Comparison of ENCODE assay signal across 8 cellular contexts in the genomic region with DNA sequence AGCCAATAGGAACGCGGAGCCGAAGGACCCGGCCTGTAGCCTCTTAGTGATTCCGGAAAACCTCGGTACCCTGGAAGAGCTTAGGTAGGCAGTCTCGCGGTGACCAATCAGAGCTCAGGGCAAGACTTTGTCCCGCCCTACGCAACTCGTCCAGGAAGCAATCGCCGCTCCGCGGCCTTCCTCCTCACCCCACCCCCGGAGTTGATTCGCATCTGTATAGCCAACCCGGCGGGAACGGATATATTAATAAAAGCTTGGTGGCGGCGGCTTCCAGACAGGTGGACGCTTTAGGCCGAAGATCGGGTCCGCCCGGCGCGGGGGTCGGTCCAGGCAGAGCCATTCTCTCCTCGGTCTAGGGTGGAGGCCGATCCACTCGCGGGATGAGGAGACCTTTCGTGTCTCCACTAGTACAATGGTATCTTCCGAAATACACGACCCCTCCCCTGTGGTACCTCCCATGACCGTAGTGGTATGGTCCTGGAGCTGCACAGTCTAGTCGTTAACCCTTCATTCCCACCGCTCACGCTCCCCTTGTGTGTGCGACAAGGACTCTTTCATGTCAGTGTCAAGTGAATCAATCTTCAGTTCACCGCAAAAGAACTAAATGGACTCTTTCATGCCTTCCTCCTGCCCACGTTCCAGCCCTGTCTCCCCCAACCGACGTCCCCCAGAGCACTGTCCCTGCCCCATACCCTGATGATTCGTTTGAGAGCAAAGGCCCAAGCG. TPM values are rescaled to one million over a fixed set of nuclear protein-coding genes. Genes with fewer than 3 reads are reported as not detected.
DNase-seq lines count a peak whose midpoint lies in the region; ATAC-seq and TF ChIP-seq lines count a peak whose summit lies in the region.

No MANE protein-coding gene starts in this region.

- H3K27me3 Mint-ChIP-seq in activated naive CD8-positive, alpha-beta T cell treated with anti-CD3 and anti-CD28 coated beads for 36 hours = no peaks in the 10 kb centered on the region
- H3K27me3 Mint-ChIP-seq in glutamatergic neuron (ENCODE audit: unreplicated experiment) = peaks cover 5% of the 10 kb centered on the region

- H3K4me3 Mint-ChIP-seq in activated naive CD8-positive, alpha-beta T cell treated with anti-CD3 and anti-CD28 coated beads for 36 hours = peak overlapping the region; percentile 88
- peak overlapping the region; percentile 97 for H3K4me3 Mint-ChIP-seq in glutamatergic neuron (ENCODE audit: unreplicated experiment)

- H3K4me3 ChIP-seq in GM08714 (ENCODE audit: low read length) = peak overlapping the region; percentile 78
- peak overlapping the region; percentile 57 to 73 for H3K4me3 ChIP-seq in testis

- H3K27me3 ChIP-seq in testis = no peaks in the 10 kb centered on the region

- H3K36me3 Mint-ChIP-seq in activated naive CD8-positive, alpha-beta T cell treated with anti-CD3 and anti-CD28 coated beads for 36 hours = no peaks in the 10 kb centered on the region
- H3K36me3 Mint-ChIP-seq in glutamatergic neuron (ENCODE audit: unreplicated experiment) = no peaks in the 10 kb centered on the region

- TF ChIP-seq CTCF in glutamatergic neuron (IDR thresholded peaks at IDR 0.05; ENCODE audit: partially characterized antibody, unreplicated experiment) = no peak
- TF ChIP-seq CTCF in omental fat pad (IDR thresholded peaks at IDR 0.05) = no peak
- TF ChIP-seq CTCF in testis (IDR thresholded peaks at IDR 0.05) = no peak

- peaks cover 15% of the 10 kb centered on the region for H3K4me1 Mint-ChIP-seq in activated naive CD8-positive, alpha-beta T cell treated with anti-CD3 and anti-CD28 coated beads for 36 hours
- H3K4me1 Mint-ChIP-seq in glutamatergic neuron (ENCODE audit: low read depth, unreplicated experiment) = peaks cover 12% of the 10 kb centered on the region

- DNase-seq in NCI-H1092 treated with DMSO at 0.1 percent for 48 hours (lab: John Stamatoyannopoulos, UW) (peak; percentile 98), SKM-1 (lab: John Stamatoyannopoulos, UW; ENCODE audit: unreplicated experiment) (peak; percentile 83), glutamatergic neuron (peak; percentile 84), omental fat pad (ENCODE audit: low spot score) (peak; percentile 51), testis (peak; percentile 94)
- DNase-seq in activated naive CD8-positive, alpha-beta T cell treated with anti-CD3 and anti-CD28 coated beads for 36 hours = peak; percentile 88

- H3K9me3 Mint-ChIP-seq in activated naive CD8-positive, alpha-beta T cell treated with anti-CD3 and anti-CD28 coated beads for 36 hours = no peaks in the 10 kb centered on the region
- peaks cover 4% of the 10 kb centered on the region for H3K9me3 Mint-ChIP-seq in glutamatergic neuron (ENCODE audit: unreplicated experiment)

- no peak for TF ChIP-seq POLR2A in testis (IDR thresholded peaks at IDR 0.05)

- 0% methylated on average over 9 to 41 of the region's 48 CpGs for WGBS in testis, 2 donors

- no peaks in the 10 kb centered on the region for H3K9me3 ChIP-seq in testis

- H3K4me1 ChIP-seq in testis = no peaks in the 10 kb centered on the region

- H3K27ac ChIP-seq in testis = peak overlapping the region; percentile 83 to 86

- no peaks in the 10 kb centered on the region for H3K36me3 ChIP-seq in testis (ENCODE audit: low read depth, missing control alignments)

- intact Hi-C loops in testis (cut with DNase I; ENCODE audit: low total_unique reads) = no loop called here

- ATAC-seq in HG02588 (IDR thresholded peaks at IDR 0.05; ENCODE audit: unreplicated experiment) (peak; percentile 97), omental fat pad (ENCODE audit: low FRiP score) (peak; percentile 98)

- H3K27ac Mint-ChIP-seq in activated naive CD8-positive, alpha-beta T cell treated with anti-CD3 and anti-CD28 coated beads for 36 hours = peak overlapping the region; percentile 93
- H3K27ac Mint-ChIP-seq in glutamatergic neuron (ENCODE audit: unreplicated experiment) = peak overlapping the region; percentile 100

RNA-seq across cellular contexts. Expression of a gene that starts 24.2 kb away (rescaled TPM):
- total RNA-seq in activated naive CD8-positive, alpha-beta T cell treated with anti-CD3 and anti-CD28 coated beads for 36 hours = not detected
- total RNA-seq in glutamatergic neuron (ENCODE audit: unreplicated experiment) (not detected), omental fat pad (not detected), testis (not detected)
- polyA plus RNA-seq in testis (ENCODE audit: insufficient read depth, low read depth, low replicate concordance) = 0.83 TPM

RNA-seq across cellular contexts. Expression of a gene that starts 40.8 kb away (rescaled TPM):
- total RNA-seq in activated naive CD8-positive, alpha-beta T cell treated with anti-CD3 and anti-CD28 coated beads for 36 hours = 10 to 100 TPM; 31.9 to 32.8 TPM
- total RNA-seq in glutamatergic neuron (ENCODE audit: unreplicated experiment) (4.7 TPM), omental fat pad (1 to 10 TPM; 4.2 to 8.1 (median 5.5) TPM), testis (10 to 100 TPM; 16.5 to 16.7 TPM)
- polyA plus RNA-seq in testis (ENCODE audit: insufficient read depth, low read depth, low replicate concordance) = 10.3 TPM

RNA-seq across cellular contexts. Expression of a gene that starts 49.0 kb away (rescaled TPM):
- not detected for total RNA-seq in activated naive CD8-positive, alpha-beta T cell treated with anti-CD3 and anti-CD28 coated beads for 36 hours
- total RNA-seq in glutamatergic neuron (ENCODE audit: unreplicated experiment) (not detected), omental fat pad (not detected), testis (under 1 TPM in 1 of 2 donors, not detected in 1; 0.24 TPM)
- polyA plus RNA-seq in testis (ENCODE audit: insufficient read depth, low read depth, low replicate concordance) = 1.3 TPM

RNA-seq across cellular contexts. Expression of a gene that starts 53.8 kb away (rescaled TPM):
- 10 to 100 TPM; 87.8 to 89.8 TPM for total RNA-seq in activated naive CD8-positive, alpha-beta T cell treated with anti-CD3 and anti-CD28 coated beads for 36 hours
- total RNA-seq in glutamatergic neuron (ENCODE audit: unreplicated experiment) = 2.6 TPM
- total RNA-seq in omental fat pad = 10 to 100 TPM in 3 of 4 donors, 1 to 10 TPM in 1; 9.0 to 26.0 (median 21.0) TPM
- total RNA-seq in testis = 1 to 10 TPM; 2.5 to 5.5 TPM
- 4.7 TPM for polyA plus RNA-seq in testis (ENCODE audit: insufficient read depth, low read depth, low replicate concordance)

Comparison
In these comparisons a context has a peak if more than half of its experiments do, and no peak if none do; other contexts are left out.
1. Peak in every context shown above with its lines: DNase-seq, ATAC-seq, H3K4me3 ChIP-seq and H3K27ac ChIP-seq.